18 cellular contexts compared by ENCODE assay signal in genomic region chr10:115321360-115321759, GRCh38.
A peak's percentile ranks its signal among the peaks of the same experiment; 100 is the strongest.
DNase-seq lines count a peak whose midpoint lies in the region; ATAC-seq, FAIRE-seq and TF ChIP-seq lines count a peak whose summit lies in the region.
"Had no signal": no experiment of that assay in that cellular context is flagged by ENCODE, and none has a peak within 500 bp of the region (broad histone marks: within the 10 kb centered on the region; RNA-seq: fewer than 3 reads in every experiment).

No MANE protein-coding gene starts in this region.

- H3K9me3 Mint-ChIP-seq in type B pancreatic cell, result peaks cover 10% of the 10 kb centered on the region
- H3K9me3 Mint-ChIP-seq: GM23338 had no signal

- no peak overlapping the region for H3K4me3 ChIP-seq in bronchial epithelial cell (ENCODE audit: low read depth, low read length)
- H3K4me3 ChIP-seq: GM23338, heart left ventricle, neural progenitor cell had no signal

- no peaks in the 10 kb centered on the region for H3K4me1 Mint-ChIP-seq in type B pancreatic cell (ENCODE audit: unreplicated experiment)
- H3K4me1 Mint-ChIP-seq: GM23338, neural progenitor cell had no signal

- no peak overlapping the region for H3K27ac Mint-ChIP-seq in type B pancreatic cell
- H3K27ac Mint-ChIP-seq: activated CD8-positive, alpha-beta T cell treated with anti-CD3 and anti-CD28 coated beads for 36 hours; activated T-cell treated with anti-CD3 and anti-CD28 coated beads, Interleukin-2, amount 50 U/mL, for 72 hours; GM23338; neural progenitor cell had no signal

- H3K4me3 Mint-ChIP-seq in type B pancreatic cell, result no peak overlapping the region
- H3K4me3 Mint-ChIP-seq: activated CD8-positive, alpha-beta T cell treated with anti-CD3 and anti-CD28 coated beads for 36 hours; activated T-cell treated with anti-CD3 and anti-CD28 coated beads, Interleukin-2, amount 50 U/mL, for 72 hours; GM23338; neural progenitor cell had no signal

- no peak for FAIRE-seq in bronchial epithelial cell (lab: Jason Lieb, UNC)
- FAIRE-seq: G401.6 had no signal

- H3K36me3 Mint-ChIP-seq in type B pancreatic cell, result no peaks in the 10 kb centered on the region

- ATAC-seq in GM19351 (IDR thresholded peaks at IDR 0.05; ENCODE audit: unreplicated experiment), result peak; percentile 85
- ATAC-seq in HG03135 (IDR thresholded peaks at IDR 0.05; ENCODE audit: unreplicated experiment), result peak; percentile 60
- no peak for ATAC-seq in GM21381 (IDR thresholded peaks at IDR 0.05; ENCODE audit: unreplicated experiment)
- ATAC-seq: activated CD8-positive, alpha-beta T cell treated with anti-CD3 and anti-CD28 coated beads for 36 hours; activated T-cell treated with anti-CD3 and anti-CD28 coated beads, Interleukin-2, amount 50 U/mL, for 72 hours; GM23338; heart left ventricle had no signal

- no peaks in the 10 kb centered on the region for H3K36me3 ChIP-seq in bronchial epithelial cell (ENCODE audit: control insufficient read depth, insufficient read depth, low read length)
- H3K36me3 ChIP-seq: heart left ventricle, neural progenitor cell had no signal

- TF ChIP-seq CTCF in bronchial epithelial cell (IDR thresholded peaks at IDR 0.05; ENCODE audit: insufficient read depth, low read length, severe bottlenecking) (no peak), type B pancreatic cell (conservative IDR thresholded peaks at IDR 0.05) (no peak)

- H3K27me3 ChIP-seq in bronchial epithelial cell (ENCODE audit: control insufficient read depth, insufficient read depth, low read length), result no peaks in the 10 kb centered on the region
- H3K27me3 ChIP-seq: heart left ventricle, neural progenitor cell had no signal

- no peaks in the 10 kb centered on the region for H3K27me3 Mint-ChIP-seq in type B pancreatic cell
- H3K27me3 Mint-ChIP-seq: activated CD8-positive, alpha-beta T cell treated with anti-CD3 and anti-CD28 coated beads for 36 hours had no signal

- DNase-seq in DMS153 treated with DMSO at 0.1 percent for 48 hours (lab: John Stamatoyannopoulos, UW; ENCODE audit: unreplicated experiment) (peak; percentile 14), bronchial epithelial cell (ENCODE audit: low read depth) (peak; percentile 1), type B pancreatic cell (ENCODE audit: extremely low spot score, unreplicated experiment) (no peak), amniotic stem cell (lab: John Stamatoyannopoulos, UW) (no peak), NOMO-1 (lab: John Stamatoyannopoulos, UW; ENCODE audit: unreplicated experiment in 2 of 2) (no peak)
- DNase-seq: activated CD8-positive, alpha-beta T cell treated with anti-CD3 and anti-CD28 coated beads for 36 hours; activated T-cell treated with anti-CD3 and anti-CD28 coated beads, Interleukin-2, amount 50 U/mL, for 72 hours; caudate nucleus; heart left ventricle; islet precursor cell; NCI-H1048; NCI-H2171 treated with DMSO at 0.1 percent for 48 hours had no signal

Comparison
In these comparisons a context has a peak if more than half of its experiments do, and no peak if none do; other contexts are left out.
1. DNase-seq: peak in DMS153 treated with DMSO at 0.1 percent for 48 hours (single experiment) and bronchial epithelial cell (single experiment); none in type B pancreatic cell (single experiment), amniotic stem cell (single experiment) and NOMO-1 (0 of 2).